Comparison of ENCODE assay signal across 16 cellular contexts in the genomic region with DNA sequence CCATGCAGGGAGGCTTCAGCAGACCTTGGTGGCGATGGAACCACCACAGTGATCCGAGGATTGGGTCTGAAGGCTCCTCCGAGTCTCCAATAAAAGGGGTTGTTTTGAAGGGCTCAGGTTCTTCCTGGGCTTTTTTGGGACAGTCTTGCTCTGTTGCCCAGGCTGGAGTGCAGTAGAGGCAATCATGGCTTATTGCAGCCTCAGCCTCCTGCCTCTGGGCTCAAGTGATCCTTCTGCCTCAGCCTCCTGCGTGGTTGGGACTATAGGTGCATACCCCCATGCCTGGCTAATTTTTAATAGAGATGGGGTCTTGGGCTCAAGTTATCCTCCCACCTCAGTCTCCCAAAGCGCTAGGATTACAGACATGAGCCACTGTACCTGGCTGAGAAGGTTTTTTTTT.
DNase-seq lines count a peak whose midpoint lies in the region; ATAC-seq, FAIRE-seq and TF ChIP-seq lines count a peak whose summit lies in the region.
"Had no signal": no experiment of that assay in that cellular context is flagged by ENCODE, and none has a peak within 500 bp of the region (broad histone marks: within the 10 kb centered on the region; RNA-seq: fewer than 3 reads in every experiment).

No MANE protein-coding gene starts in this region.

- no peak overlapping the region for H3K9ac ChIP-seq in BLaER1
- H3K9ac ChIP-seq in kidney (ENCODE audit: low read length in 2 of 2): no peak overlapping the region

- 0 out of 2 replicates have a peak, but pooled peaks cover 5% of the 10 kb centered on the region for H3K9me3 ChIP-seq in BLaER1
- no peaks in the 10 kb centered on the region for H3K9me3 ChIP-seq in kidney (ENCODE audit: control insufficient read depth in 1 of 2, low read length in 2 of 2)
- no peaks in the 10 kb centered on the region for H3K9me3 ChIP-seq in thoracic aorta
- H3K9me3 ChIP-seq: BE2C had no signal

- H3K4me1 ChIP-seq in BLaER1 (peaks cover 90% of the 10 kb centered on the region), kidney (ENCODE audit: control insufficient read depth in 1 of 2, insufficient read depth in 1 of 2, low read depth in 1 of 2, low read length in 2 of 2) (peaks cover 60 to 85% of the 10 kb centered on the region in 2 donors), thoracic aorta (ENCODE audit: control insufficient read depth in 1 of 2, low read depth in 2 of 2) (peaks cover 55 to 100% of the 10 kb centered on the region in 2 donors)

- DNase-seq in kidney (no peak), thoracic aorta (ENCODE audit: low spot score) (no peak), NCI-H2107 treated with DMSO at 0.1 percent for 48 hours (lab: John Stamatoyannopoulos, UW; ENCODE audit: unreplicated experiment) (no peak)
- no peak for DNase-seq in effector CD4-positive, alpha-beta T cell
- DNase-seq: ACHN; BE2C; CD4-positive, alpha-beta memory T cell; DMS153; DMS79; GDM1; HCEC 1CT had no signal

- H3K4me2 ChIP-seq in BLaER1: peak overlapping the region; percentile 66; the same call in 1 of the 2 replicates

- ATAC-seq in thoracic aorta (ENCODE audit: insufficient number of reproducible peaks, low FRiP score, low read depth) (no peak), HG03439 (IDR thresholded peaks at IDR 0.05; ENCODE audit: unreplicated experiment) (no peak)
- ATAC-seq: GM23338 had no signal

- TF ChIP-seq CTCF in VCaP (conservative IDR thresholded peaks at IDR 0.05) (no peak), kidney (IDR thresholded peaks at IDR 0.05; ENCODE audit: borderline replicate concordance, extremely low read depth, insufficient read depth) (no peak), thoracic aorta (IDR thresholded peaks at IDR 0.05) (no peak)

- H3K36me3 ChIP-seq in BLaER1 (peaks cover 41% of the 10 kb centered on the region), kidney (ENCODE audit: control insufficient read depth in 1 of 2, insufficient read depth in 2 of 2, low read length in 2 of 2) (no peaks in the 10 kb centered on the region), thoracic aorta (no peaks in the 10 kb centered on the region)

- peaks cover 100% of the 10 kb centered on the region for H4K20me1 ChIP-seq in BLaER1

- H3K27me3 ChIP-seq in BLaER1 (no peaks in the 10 kb centered on the region), thoracic aorta (replicated peaks; ENCODE audit: insufficient read depth) (no peaks in the 10 kb centered on the region)
- H3K27me3 ChIP-seq: BE2C had no signal

- H3K27ac ChIP-seq in BLaER1 (no peak overlapping the region), VCaP (peak overlapping the region; percentile 63; the same call in 1 of the 2 replicates), kidney (ENCODE audit: low read depth in 2 of 2, low read length in 2 of 2) (peak overlapping the region; percentile 61 to 63), thoracic aorta (peak overlapping the region; percentile 5 to 22)

- intact Hi-C loops in kidney (cut with DNase I): no loop called here

- FAIRE-seq in kidney (lab: Jason Lieb, UNC): no peak
- FAIRE-seq: H54 had no signal

- H3K4me3 ChIP-seq in BLaER1: no peak overlapping the region
- H3K4me3 ChIP-seq in kidney (ENCODE audit: low read length in 2 of 2): no peak overlapping the region
- no peak overlapping the region for H3K4me3 ChIP-seq in thoracic aorta
- H3K4me3 ChIP-seq: GM23338 had no signal
